ENCODE assay signal across 11 cellular contexts in genomic region chr4:1873776-1874175, GRCh38. TPM values are rescaled to one million over a fixed set of nuclear protein-coding genes. Genes with fewer than 3 reads are reported as not detected.
A peak's percentile ranks its signal among the peaks of the same experiment; 100 is the strongest.
DNase-seq lines count a peak whose midpoint lies in the region; ATAC-seq and TF ChIP-seq lines count a peak whose summit lies in the region.
"Had no signal": no experiment of that assay in that cellular context is flagged by ENCODE, and none has a peak within 500 bp of the region (broad histone marks: within the 10 kb centered on the region; RNA-seq: fewer than 3 reads in every experiment).

No MANE protein-coding gene starts in this region.

- H3K9me2 ChIP-seq in GM23338 (ENCODE audit: insufficient read depth): no peaks in the 10 kb centered on the region

- peaks cover 18% of the 10 kb centered on the region for H3K27me3 Mint-ChIP-seq in GM23338 (ENCODE audit: insufficient read depth, low read depth, poor library complexity)
- peaks cover 17% of the 10 kb centered on the region for H3K27me3 Mint-ChIP-seq in WTC11 (ENCODE audit: low read depth)
- H3K27me3 Mint-ChIP-seq: stimulated activated memory B cell treated with anti-CD40 and anti-IgM and Interleukin-4, amounts not matched to agents 10 μg/mL and 1 μg/mL and 100 μg/mL, for 72 hours had no signal

- peaks cover 16% of the 10 kb centered on the region for H3F3A ChIP-seq in GM23338 (replicated peaks; ENCODE audit: low read depth)

- DNase-seq in GM23338 (ENCODE audit: low spot score) (no peak), WTC11 (ENCODE audit: low spot score) (no peak), left lung (peak in 1 of 2 donors; percentile 65), ovary (no peak), SHP77 (lab: John Stamatoyannopoulos, UW) (no peak), mesenteric fat pad (ENCODE audit: low spot score) (no peak), HuH-7.5 (ENCODE audit: low spot score) (no peak)
- DNase-seq: activated CD8-positive, alpha-beta memory T cell treated with anti-CD3 and anti-CD28 coated beads, Interleukin-2, amount 50 U/mL, for 48 hours; NCI-H187 had no signal

- CTCF ChIA-PET in WTC11 (lab: Charles Lee): interaction anchor here (1.3 kb wide), 1 partner anchor 39 kb away, joined by 3 read pairs; no protein-coding TSS in a partner anchor

- H2AFZ ChIP-seq in GM23338: no peak overlapping the region

- H3K27me3 ChIP-seq in BLaER1 treated with 17β-estradiol and CSF1 and Interleukin-3, amounts not matched to agents 10 nM and 100 nM: no peaks in the 10 kb centered on the region
- peaks cover 27% of the 10 kb centered on the region for H3K27me3 ChIP-seq in GM23338 (ENCODE audit: insufficient read depth)
- no peaks in the 10 kb centered on the region for H3K27me3 ChIP-seq in left lung
- H3K27me3 ChIP-seq in ovary: no peaks in the 10 kb centered on the region

- POLR2A ChIA-PET in WTC11 (lab: Charles Lee): no interaction called here

- ATAC-seq in GM23338: no peak
- no peak for ATAC-seq in WTC11
- peak; percentile 45 for ATAC-seq in left lung
- ATAC-seq: stimulated activated memory B cell treated with anti-CD40 and anti-IgM and Interleukin-4, amounts not matched to agents 10 μg/mL and 1 μg/mL and 100 μg/mL, for 72 hours had no signal

- H3K36me3 Mint-ChIP-seq in GM23338 (ENCODE audit: low read depth) (peaks cover 4% of the 10 kb centered on the region), WTC11 (no peaks in the 10 kb centered on the region)
- H3K36me3 Mint-ChIP-seq: stimulated activated memory B cell treated with anti-CD40 and anti-IgM and Interleukin-4, amounts not matched to agents 10 μg/mL and 1 μg/mL and 100 μg/mL, for 72 hours had no signal

- no peak overlapping the region for H3K4me3 Mint-ChIP-seq in GM23338
- H3K4me3 Mint-ChIP-seq in WTC11: peak overlapping the region; percentile 77
- H3K4me3 Mint-ChIP-seq: stimulated activated memory B cell treated with anti-CD40 and anti-IgM and Interleukin-4, amounts not matched to agents 10 μg/mL and 1 μg/mL and 100 μg/mL, for 72 hours had no signal

- H3K27ac Mint-ChIP-seq in GM23338: no peak overlapping the region
- H3K27ac Mint-ChIP-seq in WTC11: no peak overlapping the region

- H3K36me3 ChIP-seq in BLaER1 treated with 17β-estradiol and CSF1 and Interleukin-3, amounts not matched to agents 10 nM and 100 nM: peaks cover 0 to 14% (median 8%) of the 10 kb centered on the region in 11 experiments; a peak in 8 of 22 replicates
- H3K36me3 ChIP-seq in GM23338 (ENCODE audit: insufficient read depth) (no peaks in the 10 kb centered on the region), left lung (no peaks in the 10 kb centered on the region), ovary (no peaks in the 10 kb centered on the region)

- no peaks in the 10 kb centered on the region for H3K9me3 Mint-ChIP-seq in GM23338
- H3K9me3 Mint-ChIP-seq in WTC11: no peaks in the 10 kb centered on the region
- H3K9me3 Mint-ChIP-seq: stimulated activated memory B cell treated with anti-CD40 and anti-IgM and Interleukin-4, amounts not matched to agents 10 μg/mL and 1 μg/mL and 100 μg/mL, for 72 hours had no signal

- WGBS in ovary, 3 donors: 69 to 81% (median 75%) methylated on average over 3 of the region's 3 CpGs

- H3K4me1 Mint-ChIP-seq in GM23338 (peaks cover 34% of the 10 kb centered on the region), WTC11 (peaks cover 34% of the 10 kb centered on the region)

- intact Hi-C loops in left lung (cut with DNase I) (no loop called here), ovary (cut with DNase I) (no loop called here)

- peak overlapping the region in 2 of 11 experiments; percentile 93 to 96; a peak in 1 of 22 replicates for H3K27ac ChIP-seq in BLaER1 treated with 17β-estradiol and CSF1 and Interleukin-3, amounts not matched to agents 10 nM and 100 nM
- H3K27ac ChIP-seq in GM23338 (ENCODE audit: low read depth): no peak overlapping the region
- peak overlapping the region; percentile 23 to 47 for H3K27ac ChIP-seq in left lung
- H3K27ac ChIP-seq in ovary: no peak overlapping the region

- peak overlapping the region in 2 of 11 experiments; percentile 93 to 97; a peak in 2 of 22 replicates for H3K9ac ChIP-seq in BLaER1 treated with 17β-estradiol and CSF1 and Interleukin-3, amounts not matched to agents 10 nM and 100 nM

- H3K79me2 ChIP-seq in GM23338 (replicated peaks; ENCODE audit: insufficient read depth): peaks cover 68% of the 10 kb centered on the region

- H3K4me3 ChIP-seq in BLaER1 treated with 17β-estradiol and CSF1 and Interleukin-3, amounts not matched to agents 10 nM and 100 nM: no peak overlapping the region
- H3K4me3 ChIP-seq in GM23338 (no peak overlapping the region), left lung (no peak overlapping the region), ovary (no peak overlapping the region)

- TF ChIP-seq EP300 in ovary (IDR thresholded peaks at IDR 0.05): no peak

- H3K4me1 ChIP-seq in BLaER1 treated with 17β-estradiol and CSF1 and Interleukin-3, amounts not matched to agents 10 nM and 100 nM: peaks cover 26 to 59% (median 45%) of the 10 kb centered on the region in 10 experiments
- H3K4me1 ChIP-seq in GM23338 (ENCODE audit: insufficient read depth): peaks cover 27% of the 10 kb centered on the region
- H3K4me1 ChIP-seq in left lung: peaks cover 11 to 27% of the 10 kb centered on the region in 2 donors
- no peaks in the 10 kb centered on the region for H3K4me1 ChIP-seq in ovary (ENCODE audit: insufficient read depth)

- H4K20me1 ChIP-seq in BLaER1 treated with 17β-estradiol and CSF1 and Interleukin-3, amounts not matched to agents 10 nM and 100 nM: peaks cover 4 to 60% (median 55%) of the 10 kb centered on the region in 11 experiments; a peak in 21 of 22 replicates
- H4K20me1 ChIP-seq in GM23338 (replicated peaks; ENCODE audit: insufficient read depth): peaks cover 64% of the 10 kb centered on the region

- H3K4me2 ChIP-seq in BLaER1 treated with 17β-estradiol and CSF1 and Interleukin-3, amounts not matched to agents 10 nM and 100 nM: peak overlapping the region; percentile 70 to 97 (median 92); a peak in 21 of 22 replicates
- peak overlapping the region; percentile 93; the same call in 1 of the 2 replicates for H3K4me2 ChIP-seq in GM23338

- H3K9me3 ChIP-seq in BLaER1 treated with 17β-estradiol and CSF1 and Interleukin-3, amounts not matched to agents 10 nM and 100 nM (replicated peaks in 1 of 11): no peaks in the 10 kb centered on the region
- H3K9me3 ChIP-seq in left lung (no peaks in the 10 kb centered on the region), ovary (no peaks in the 10 kb centered on the region)

- TF ChIP-seq POLR2A in ovary (IDR thresholded peaks at IDR 0.05): no peak

- no peak for TF ChIP-seq CTCF in GM23338 (conservative IDR thresholded peaks at IDR 0.05; ENCODE audit: low read depth in 2 of 2)
- TF ChIP-seq CTCF in WTC11 (IDR thresholded peaks at IDR 0.05): no peak
- TF ChIP-seq CTCF in left lung (IDR thresholded peaks at IDR 0.05): no peak
- no peak for TF ChIP-seq CTCF in ovary (IDR thresholded peaks at IDR 0.05)

TF ChIP-seq in GM23338, 12 proteins besides CTCF, POLR2A, EP300 and RAD21 (continues in another document):
- TF ChIP-seq EZH2phosphoT487 (IDR thresholded peaks at IDR 0.05; ENCODE audit: unreplicated experiment): no peak

TF ChIP-seq in WTC11, 78 proteins besides CTCF, POLR2A, EP300 and RAD21:
- no peak for TF ChIP-seq ZMAT4 (CRISPR knock-in tag; IDR thresholded peaks at IDR 0.05)
- no peak for TF ChIP-seq SMAD4 (CRISPR knock-in tag; IDR thresholded peaks at IDR 0.05)
- TF ChIP-seq, protein P1, sequence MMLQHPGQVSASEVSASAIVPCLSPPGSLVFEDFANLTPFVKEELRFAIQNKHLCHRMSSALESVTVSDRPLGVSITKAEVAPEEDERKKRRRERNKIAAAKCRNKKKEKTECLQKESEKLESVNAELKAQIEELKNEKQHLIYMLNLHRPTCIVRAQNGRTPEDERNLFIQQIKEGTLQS (CRISPR knock-in tag; conservative IDR thresholded peaks at IDR 0.05): no peak
- TF ChIP-seq CREM (CRISPR knock-in tag; IDR thresholded peaks at IDR 0.05): no peak
- TF ChIP-seq, protein P2, sequence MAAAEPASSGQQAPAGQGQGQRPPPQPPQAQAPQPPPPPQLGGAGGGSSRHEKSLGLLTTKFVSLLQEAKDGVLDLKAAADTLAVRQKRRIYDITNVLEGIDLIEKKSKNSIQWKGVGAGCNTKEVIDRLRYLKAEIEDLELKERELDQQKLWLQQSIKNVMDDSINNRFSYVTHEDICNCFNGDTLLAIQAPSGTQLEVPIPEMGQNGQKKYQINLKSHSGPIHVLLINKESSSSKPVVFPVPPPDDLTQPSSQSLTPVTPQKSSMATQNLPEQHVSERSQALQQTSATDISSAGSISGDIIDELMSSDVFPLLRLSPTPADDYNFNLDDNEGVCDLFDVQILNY (CRISPR knock-in tag; IDR thresholded peaks at IDR 0.05): no peak
- TF ChIP-seq ZNF396 (CRISPR knock-in tag; IDR thresholded peaks at IDR 0.05; ENCODE audit: borderline replicate concordance): no peak
- no peak for TF ChIP-seq NFATC4 (CRISPR knock-in tag; IDR thresholded peaks at IDR 0.05)
- TF ChIP-seq JAZF1 (CRISPR knock-in tag; IDR thresholded peaks at IDR 0.05): no peak
- TF ChIP-seq NR3C1 (CRISPR knock-in tag; conservative IDR thresholded peaks at IDR 0.05; ENCODE audit: low read depth): no peak
- no peak for TF ChIP-seq JUN (CRISPR knock-in tag; IDR thresholded peaks at IDR 0.05)
- no peak for TF ChIP-seq SMAD3 (CRISPR knock-in tag; IDR thresholded peaks at IDR 0.05; ENCODE audit: borderline replicate concordance)
- no peak for TF ChIP-seq NR1H2 (CRISPR knock-in tag; IDR thresholded peaks at IDR 0.05)
- no peak for TF ChIP-seq KAT7 (CRISPR knock-in tag; IDR thresholded peaks at IDR 0.05; ENCODE audit: borderline replicate concordance)
- TF ChIP-seq SOX15 (CRISPR knock-in tag; IDR thresholded peaks at IDR 0.05): no peak
- TF ChIP-seq CREB1 (CRISPR knock-in tag; IDR thresholded peaks at IDR 0.05): no peak
TF ChIP-seq in WTC11: peak in this region for 0.

RNA-seq across cellular contexts. Expression of gene NSD2, which starts 2.6 kb away (rescaled TPM):
- total RNA-seq in GM23338 (2014; rRNA removed; shearing (Covaris generic)): 69.6 and 84.4 TPM in 2 replicates
- polyA plus RNA-seq in GM23338 (2016; fragmentation: Nextera tagmentation; extraction: Ambion mirVana): 33.5 and 35.7 TPM in 2 replicates
- total RNA-seq in WTC11 (2021): 113 to 128 TPM (median 119 TPM) in 3 replicates
- 10 to 100 TPM; 53.6 to 60.0 TPM for total RNA-seq in left lung
- 10 to 100 TPM; 18.5 to 41.9 (median 23.4) TPM for total RNA-seq in ovary
- polyA plus RNA-seq in ovary: 10 to 100 TPM in 1 of 2 donors, 1 to 10 TPM in 1; 9.1 to 20.1 TPM
- total RNA-seq in mesenteric fat pad: 43.7 TPM

RNA-seq across cellular contexts. Expression of gene LETM1, which starts 17.8 kb away (rescaled TPM):
- 64.9 and 68.9 TPM in 2 replicates for total RNA-seq in GM23338 (2014; rRNA removed; shearing (Covaris generic))
- polyA plus RNA-seq in GM23338 (2016; fragmentation: Nextera tagmentation; extraction: Ambion mirVana): 23.3 and 24.5 TPM in 2 replicates
- total RNA-seq in WTC11 (2021): 45.0 to 66.7 TPM (median 47.7 TPM) in 3 replicates
- 10 to 100 TPM; 40.8 to 52.3 TPM for total RNA-seq in left lung
- total RNA-seq in ovary: 10 to 100 TPM; 22.7 to 43.6 (median 31.0) TPM
- polyA plus RNA-seq in ovary: 10 to 100 TPM in 1 of 2 donors, 1 to 10 TPM in 1; 9.3 to 11.9 TPM
- 75.1 TPM for total RNA-seq in mesenteric fat pad

Comparison
In these comparisons a context has a peak if more than half of its experiments do, and no peak if none do; other contexts are left out.
1. H3K27ac ChIP-seq: peak in left lung (2 of 2); none in GM23338 (single experiment) and ovary (0 of 2).